3 cellular contexts compared by ENCODE assay signal in the genomic region with DNA sequence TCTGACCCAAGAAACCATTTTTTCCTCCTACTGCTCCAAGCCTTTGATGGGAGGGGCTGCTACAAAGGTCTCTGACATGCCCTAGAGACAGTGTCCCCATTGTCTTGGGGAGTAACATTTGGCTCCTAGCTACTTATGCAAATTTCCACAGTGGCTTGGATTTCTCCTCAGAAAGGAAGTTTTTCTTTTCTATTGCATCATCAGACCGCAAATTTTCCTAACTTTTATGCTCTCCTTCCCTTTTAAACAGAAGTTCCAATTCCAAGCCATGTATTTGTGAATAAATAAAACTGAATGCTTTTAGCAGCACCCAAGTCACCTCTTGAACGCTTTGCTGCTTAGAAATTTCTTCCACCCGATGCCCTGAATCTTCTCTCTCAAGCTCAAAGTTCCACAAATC.
TF ChIP-seq lines count a peak whose summit lies in the region.

No MANE protein-coding gene starts in this region.

TF ChIP-seq in HEK293, 187 proteins besides CTCF, POLR2A, EP300 and RAD21:
- TF ChIP-seq SETDB1 (IDR thresholded peaks at IDR 0.05; ENCODE audit: insufficient read length, low read length) (peak; percentile 31), ZNF426 (tag by site-specific recombination; IDR thresholded peaks at IDR 0.05) (no peak), ZNF670 (tag by site-specific recombination; IDR thresholded peaks at IDR 0.05; ENCODE audit: low read depth) (no peak), BCL11B (tag by site-specific recombination; IDR thresholded peaks at IDR 0.05; ENCODE audit: low read depth) (no peak), WT1 (tag by site-specific recombination; IDR thresholded peaks at IDR 0.05) (no peak), RBAK (tag by site-specific recombination; IDR thresholded peaks at IDR 0.05) (no peak)

TF ChIP-seq in IMR-90, 13 proteins besides CTCF, POLR2A, EP300 and RAD21:
- peak; percentile 12; the same call in 1 of the 2 replicates for TF ChIP-seq CEBPB (IDR thresholded peaks at IDR 0.05; ENCODE audit: low read depth, low read length)
- TF ChIP-seq CHD1 (IDR thresholded peaks at IDR 0.05; ENCODE audit: low read depth, low read length), result no peak

TF ChIP-seq in K562, 482 proteins besides CTCF, POLR2A, EP300 and RAD21:
- TF ChIP-seq CEBPG (CRISPR knock-in tag; IDR thresholded peaks at IDR 0.05), result no peak
- TF ChIP-seq CEBPG (tag; conservative IDR thresholded peaks at IDR 0.05 in 1 of 2, IDR thresholded peaks at IDR 0.05 in 1 of 2), result peak; percentile 45 to 55; a peak in 3 of 4 replicates
- peak; percentile 35; the same call in 1 of the 2 replicates for TF ChIP-seq ATF3 (IDR thresholded peaks at IDR 0.05)
- no peak for TF ChIP-seq ATF3 (CRISPR knock-in tag; conservative IDR thresholded peaks at IDR 0.05)
- TF ChIP-seq CEBPB (tag; IDR thresholded peaks at IDR 0.05), result 0 out of 2 replicates have a peak, but pooled peaks have one; percentile 11
- TF ChIP-seq RBM17 (IDR thresholded peaks at IDR 0.05; ENCODE audit: borderline replicate concordance, low read depth, low read length), result no peak
- TF ChIP-seq, protein P1, sequence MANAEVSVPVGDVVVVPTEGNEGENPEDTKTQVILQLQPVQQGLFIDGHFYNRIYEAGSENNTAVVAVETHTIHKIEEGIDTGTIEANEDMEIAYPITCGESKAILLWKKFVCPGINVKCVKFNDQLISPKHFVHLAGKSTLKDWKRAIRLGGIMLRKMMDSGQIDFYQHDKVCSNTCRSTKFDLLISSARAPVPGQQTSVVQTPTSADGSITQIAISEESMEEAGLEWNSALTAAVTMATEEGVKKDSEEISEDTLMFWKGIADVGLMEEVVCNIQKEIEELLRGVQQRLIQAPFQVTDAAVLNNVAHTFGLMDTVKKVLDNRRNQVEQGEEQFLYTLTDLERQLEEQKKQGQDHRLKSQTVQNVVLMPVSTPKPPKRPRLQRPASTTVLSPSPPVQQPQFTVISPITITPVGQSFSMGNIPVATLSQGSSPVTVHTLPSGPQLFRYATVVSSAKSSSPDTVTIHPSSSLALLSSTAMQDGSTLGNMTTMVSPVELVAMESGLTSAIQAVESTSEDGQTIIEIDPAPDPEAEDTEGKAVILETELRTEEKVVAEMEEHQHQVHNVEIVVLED (CRISPR knock-in tag; IDR thresholded peaks at IDR 0.05), result no peak
- TF ChIP-seq ARID2 (IDR thresholded peaks at IDR 0.05), result no peak
- TF ChIP-seq, protein P2, sequence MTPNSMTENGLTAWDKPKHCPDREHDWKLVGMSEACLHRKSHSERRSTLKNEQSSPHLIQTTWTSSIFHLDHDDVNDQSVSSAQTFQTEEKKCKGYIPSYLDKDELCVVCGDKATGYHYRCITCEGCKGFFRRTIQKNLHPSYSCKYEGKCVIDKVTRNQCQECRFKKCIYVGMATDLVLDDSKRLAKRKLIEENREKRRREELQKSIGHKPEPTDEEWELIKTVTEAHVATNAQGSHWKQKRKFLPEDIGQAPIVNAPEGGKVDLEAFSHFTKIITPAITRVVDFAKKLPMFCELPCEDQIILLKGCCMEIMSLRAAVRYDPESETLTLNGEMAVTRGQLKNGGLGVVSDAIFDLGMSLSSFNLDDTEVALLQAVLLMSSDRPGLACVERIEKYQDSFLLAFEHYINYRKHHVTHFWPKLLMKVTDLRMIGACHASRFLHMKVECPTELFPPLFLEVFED (CRISPR knock-in tag; conservative IDR thresholded peaks at IDR 0.05), result no peak
- no peak for TF ChIP-seq SMARCA4 (IDR thresholded peaks at IDR 0.05)
- no peak for TF ChIP-seq SREBF2 (CRISPR knock-in tag; IDR thresholded peaks at IDR 0.05)
- TF ChIP-seq ZNF134 (CRISPR knock-in tag; conservative IDR thresholded peaks at IDR 0.05), result no peak
- TF ChIP-seq KLF16 (IDR thresholded peaks at IDR 0.05), result no peak
- no peak for TF ChIP-seq ZNF584 (CRISPR knock-in tag; IDR thresholded peaks at IDR 0.05; ENCODE audit: low read depth)
